ENCODE assay signal across 1 cellular context in the genomic region with DNA sequence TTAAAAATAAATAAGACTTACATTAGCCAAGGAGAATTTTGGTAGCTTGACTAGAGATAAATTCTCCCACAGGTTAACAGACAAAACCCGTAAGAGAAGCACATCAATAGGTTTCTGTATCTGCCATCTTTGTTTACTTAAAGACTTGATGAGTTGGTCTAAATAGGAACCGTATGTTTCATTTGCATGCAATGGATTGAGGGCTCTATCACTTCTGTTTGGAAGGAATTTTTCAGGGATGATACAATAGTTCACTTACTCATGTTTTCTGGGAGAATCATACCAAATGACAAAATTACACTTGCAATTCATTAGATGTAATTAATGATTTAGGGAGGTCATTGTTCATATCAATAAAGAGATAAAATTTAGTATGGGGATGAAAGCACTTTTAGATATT.
TF ChIP-seq lines count a peak whose summit lies in the region.

No MANE protein-coding gene starts in this region.

TF ChIP-seq in IMR-90, 13 proteins besides CTCF, POLR2A, EP300 and RAD21 (continued from another document):
- TF ChIP-seq, protein P1, sequence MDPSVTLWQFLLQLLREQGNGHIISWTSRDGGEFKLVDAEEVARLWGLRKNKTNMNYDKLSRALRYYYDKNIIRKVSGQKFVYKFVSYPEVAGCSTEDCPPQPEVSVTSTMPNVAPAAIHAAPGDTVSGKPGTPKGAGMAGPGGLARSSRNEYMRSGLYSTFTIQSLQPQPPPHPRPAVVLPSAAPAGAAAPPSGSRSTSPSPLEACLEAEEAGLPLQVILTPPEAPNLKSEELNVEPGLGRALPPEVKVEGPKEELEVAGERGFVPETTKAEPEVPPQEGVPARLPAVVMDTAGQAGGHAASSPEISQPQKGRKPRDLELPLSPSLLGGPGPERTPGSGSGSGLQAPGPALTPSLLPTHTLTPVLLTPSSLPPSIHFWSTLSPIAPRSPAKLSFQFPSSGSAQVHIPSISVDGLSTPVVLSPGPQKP (IDR thresholded peaks at IDR 0.05; ENCODE audit: borderline replicate concordance, low read depth, low read length), result no peak
- TF ChIP-seq RCOR1 (IDR thresholded peaks at IDR 0.05; ENCODE audit: insufficient replicate concordance, low read length), result no peak
TF ChIP-seq in IMR-90: peak in this region for 0.
